In genomic region chr21:36122977-36123376, GRCh38 we compare ENCODE assay signal across 2 cellular contexts.
TF ChIP-seq lines count a peak whose summit lies in the region.

No MANE protein-coding gene starts in this region.

TF ChIP-seq in HCT116, 20 proteins besides CTCF, POLR2A, EP300 and RAD21:
- no peak for TF ChIP-seq ZFX (IDR thresholded peaks at IDR 0.05)
- TF ChIP-seq EZH2 (IDR thresholded peaks at IDR 0.05) = no peak
- TF ChIP-seq TCF7L2 (IDR thresholded peaks at IDR 0.05; ENCODE audit: borderline replicate concordance, extremely low read depth, insufficient read depth, insufficient read length) = no peak
- TF ChIP-seq ZNF274 (IDR thresholded peaks at IDR 0.05; ENCODE audit: low read depth, low read length) = no peak
- no peak for TF ChIP-seq SRF (IDR thresholded peaks at IDR 0.05; ENCODE audit: low read depth)
- no peak for TF ChIP-seq ELF1 (IDR thresholded peaks at IDR 0.05; ENCODE audit: borderline replicate concordance, low read depth)
- TF ChIP-seq EZH2phosphoT487 (IDR thresholded peaks at IDR 0.05; ENCODE audit: borderline replicate concordance) = no peak
- no peak for TF ChIP-seq YY1 (IDR thresholded peaks at IDR 0.05; ENCODE audit: extremely low read depth, insufficient replicate concordance, low read depth, low read length)
- no peak for TF ChIP-seq SP1 (IDR thresholded peaks at IDR 0.05; ENCODE audit: low read depth)
- TF ChIP-seq SIN3A (IDR thresholded peaks at IDR 0.05; ENCODE audit: low read depth) = no peak
- TF ChIP-seq CEBPB (IDR thresholded peaks at IDR 0.05; ENCODE audit: low read depth) = no peak
- no peak for TF ChIP-seq FOSL1 (IDR thresholded peaks at IDR 0.05; ENCODE audit: low read depth)
- TF ChIP-seq CBX3 (IDR thresholded peaks at IDR 0.05; ENCODE audit: low read depth) = no peak
- no peak for TF ChIP-seq MAX (IDR thresholded peaks at IDR 0.05)

TF ChIP-seq in K562, 482 proteins besides CTCF, POLR2A, EP300 and RAD21:
- TF ChIP-seq MCM5 (IDR thresholded peaks at IDR 0.05; ENCODE audit: low read depth) (no peak), ZC3H11A (IDR thresholded peaks at IDR 0.05; ENCODE audit: low read depth, low read length) (peak; percentile 88; the same call in 1 of the 2 replicates), CTCFL (IDR thresholded peaks at IDR 0.05; ENCODE audit: borderline replicate concordance, insufficient read depth, low read depth, low read length, poor library complexity, severe bottlenecking) (peak; percentile 87), ZNF384 (IDR thresholded peaks at IDR 0.05; ENCODE audit: low read depth, low read length) (peak; percentile 71)
